24 cellular contexts compared by ENCODE assay signal in the genomic region with DNA sequence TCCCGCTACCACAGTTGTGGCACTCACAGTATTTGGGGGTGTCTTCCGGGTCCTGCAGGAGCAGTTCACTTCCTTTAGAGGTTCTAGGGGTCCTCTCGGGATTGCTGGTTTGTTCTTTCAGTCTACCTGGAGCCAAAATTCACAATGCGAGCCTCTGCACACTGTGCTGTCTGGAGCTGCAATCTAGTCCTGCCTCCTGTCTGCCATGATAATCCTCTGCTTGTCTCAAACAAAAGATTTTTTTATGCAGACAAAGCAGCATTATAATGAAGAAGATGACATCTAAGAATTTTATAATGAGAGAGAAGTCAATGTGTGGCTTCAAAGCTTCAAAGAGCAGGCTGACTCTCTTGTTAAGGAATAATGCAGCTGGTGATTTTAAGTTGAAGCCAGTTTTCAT.
"Had no signal": no experiment of that assay in that cellular context is flagged by ENCODE, and none has a peak within 500 bp of the region (broad histone marks: within the 10 kb centered on the region; RNA-seq: fewer than 3 reads in every experiment).

No MANE protein-coding gene starts in this region.

- H3K4me2 ChIP-seq: KMS-11 had no signal

- H3K36me3 ChIP-seq: SJSA1 had no signal

- H3K4me3 ChIP-seq: K562, SJSA1, SK-N-MC had no signal

- DNase-seq: Kasumi-1; MM.1S; NCI-H1092 treated with DMSO at 0.1 percent for 48 hours; NCI-H1436; NCI-H187; NCI-H2029; NCI-H2081 treated with DMSO at 0.1 percent for 48 hours; NCI-H2171; NCI-H226; NCI-H446; NCI-H510A; NCI-H524 treated with DMSO at 0.1 percent for 48 hours; NCI-H69; NCI-H774; NK-92 treated with Interleukin-12 subunit alpha and Interleukin-12 subunit beta, amount 100 ng/mL, for 24 hours; OCI-M1; Right ventricle myocardium superior; RPMI8226; SIG-M5 had no signal

- H3K27ac ChIP-seq: HL-60, KMS-11, SJSA1, SK-N-MC had no signal

- H3K4me1 ChIP-seq: SJSA1 had no signal

- H3K27me3 ChIP-seq: SJSA1 had no signal

- H3K9ac ChIP-seq: KMS-11 had no signal
